Comparison of ENCODE assay signal across 9 cellular contexts in the genomic region with DNA sequence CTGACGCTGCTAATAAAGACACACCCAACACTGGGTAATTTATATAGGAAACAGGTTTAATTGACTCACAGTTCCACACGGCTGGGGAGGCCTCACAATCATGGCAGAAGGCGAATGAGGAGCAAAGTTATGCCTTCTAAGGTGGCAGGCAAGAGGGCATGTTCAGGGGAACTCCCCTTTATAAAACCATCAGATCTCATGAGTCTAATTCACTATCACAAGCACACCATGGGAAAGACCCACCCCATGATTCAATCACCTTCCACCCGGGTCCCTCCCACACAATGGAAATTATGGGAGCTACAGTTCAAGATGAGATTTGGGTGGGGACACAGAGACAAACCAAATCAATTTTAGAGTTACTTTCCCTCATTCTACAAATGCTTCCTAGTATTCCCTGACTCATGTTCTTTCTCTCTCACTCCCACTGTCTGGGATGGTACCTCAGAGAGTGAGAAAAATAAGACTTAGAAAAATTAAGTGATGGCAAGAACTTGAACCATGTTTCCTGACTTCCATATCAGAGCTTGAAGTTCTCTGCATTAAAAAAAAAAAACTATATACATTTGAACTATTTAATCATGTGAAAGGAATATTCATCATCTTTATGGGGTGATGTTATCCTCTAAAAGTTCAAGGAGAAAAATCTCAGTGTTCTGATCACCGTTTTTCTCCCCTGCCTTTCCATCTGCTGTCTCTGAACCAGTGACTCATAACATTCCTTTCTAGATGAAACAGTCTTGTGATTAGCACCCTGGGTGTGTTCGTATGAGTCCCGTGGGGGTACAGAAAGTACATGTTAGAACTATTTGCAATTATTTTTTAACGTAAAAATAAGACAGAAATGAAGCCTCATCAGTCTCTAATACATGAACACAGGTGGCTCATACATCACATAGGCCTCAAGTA.
DNase-seq lines count a peak whose midpoint lies in the region; ATAC-seq, FAIRE-seq and TF ChIP-seq lines count a peak whose summit lies in the region.
"Had no signal": no experiment of that assay in that cellular context is flagged by ENCODE, and none has a peak within 500 bp of the region (broad histone marks: within the 10 kb centered on the region; RNA-seq: fewer than 3 reads in every experiment).

No MANE protein-coding gene starts in this region.

- FAIRE-seq in GM12878 (lab: Jason Lieb, UNC), result no peak
- no peak for FAIRE-seq in D721Med (lab: Jason Lieb, UNC)

- ATAC-seq in stimulated activated naive CD8-positive, alpha-beta T cell treated with anti-CD3 and anti-CD28 coated beads, Interleukin-15, Interleukin-2, amounts not matched to agents 100 U/mL and 50 U/mL, for 24 hours, result peak; percentile 32
- ATAC-seq in stimulated activated naive CD8-positive, alpha-beta T cell treated with anti-CD3 and anti-CD28 coated beads, Interleukin-15, amount 100 ng/mL, for 72 hours, result no peak
- ATAC-seq in HG03097 (IDR thresholded peaks at IDR 0.05; ENCODE audit: low FRiP score, unreplicated experiment) (peak; percentile 89), GM12878 (peak; percentile 92)

- H3K9me3 ChIP-seq in GM12878 (replicated peaks; ENCODE audit: control insufficient read depth, insufficient read depth, low read length), result no peaks in the 10 kb centered on the region; the same call in 1 of the 3 replicates

- TF ChIP-seq CTCF in GM12878 (IDR thresholded peaks at IDR 0.05 in 2 of 3, conservative IDR thresholded peaks at IDR 0.05 in 1 of 3; ENCODE audit: control insufficient read depth in 2 of 3, extremely low read depth in 1 of 3, insufficient read depth in 1 of 3, low read depth in 3 of 3, low read length in 3 of 3), result no peak
- no peak for TF ChIP-seq CTCF in D721Med (IDR thresholded peaks at IDR 0.05; ENCODE audit: insufficient read depth, missing control alignments)

- CTCF ChIA-PET in GM12878 (lab: Yijun Ruan, JAX), result interaction anchor here (0.8 kb wide), 1 partner anchor 8 kb away, joined by 3 read pairs; no protein-coding TSS in a partner anchor

- DNase-seq in stimulated activated naive CD8-positive, alpha-beta T cell treated with anti-CD3 and anti-CD28 coated beads, Interleukin-15, Interleukin-2, amounts not matched to agents 100 U/mL and 50 U/mL, for 24 hours, result no peak
- no peak for DNase-seq in stimulated activated naive CD8-positive, alpha-beta T cell treated with anti-CD3 and anti-CD28 coated beads, Interleukin-15, amount 100 ng/mL, for 72 hours
- DNase-seq in GM12878 (ENCODE audit: low read depth, low spot score), result peak; percentile 23
- DNase-seq in D721Med (ENCODE audit: insufficient read length, low spot score), result no peak
- no peak for DNase-seq in NCI-H526 (lab: John Stamatoyannopoulos, UW)
- no peak for DNase-seq in substantia nigra (lab: John Stamatoyannopoulos, UW)
- DNase-seq in stimulated activated CD4-positive, alpha-beta T cell treated with anti-CD3 and anti-CD28 coated beads, Interleukin-4, amount 100 ng/mL, for 1 hour, result no peak
- DNase-seq: KG1 had no signal

- no peak overlapping the region for H3K27ac Mint-ChIP-seq in stimulated activated naive CD8-positive, alpha-beta T cell treated with anti-CD3 and anti-CD28 coated beads, Interleukin-15, amount 100 ng/mL, for 72 hours

- TF ChIP-seq RAD21 in GM12878 (IDR thresholded peaks at IDR 0.05; ENCODE audit: insufficient read depth, low read depth, low read length), result no peak

- no peaks in the 10 kb centered on the region for H4K20me1 ChIP-seq in GM12878 (ENCODE audit: control insufficient read depth, insufficient read depth)

- H2AFZ ChIP-seq in GM12878 (ENCODE audit: control insufficient read depth, low read depth, low read length), result no peak overlapping the region

- RAD21 ChIA-PET in GM12878 (lab: Charles Lee; ENCODE audit: unreplicated experiment), result no interaction called here

- H3K27ac ChIP-seq in GM12878 (ENCODE audit: control insufficient read depth, insufficient read depth) (no peak overlapping the region), substantia nigra (ENCODE audit: low read depth, low read length, poor library complexity, severe bottlenecking) (no peak overlapping the region)

- H3K36me3 ChIP-seq in GM12878 (ENCODE audit: control insufficient read depth in 2 of 2, insufficient read depth in 2 of 2, low read length in 1 of 2), result peaks cover 3 to 5% of the 10 kb centered on the region in 2 experiments; a peak in 1 of 4 replicates

- in situ Hi-C loops in GM12878 (cut with MboI), result no loop called here

- no peak overlapping the region for H3K4me3 Mint-ChIP-seq in stimulated activated naive CD8-positive, alpha-beta T cell treated with anti-CD3 and anti-CD28 coated beads, Interleukin-15, amount 100 ng/mL, for 72 hours

- no peaks in the 10 kb centered on the region for H3K4me1 ChIP-seq in GM12878 (ENCODE audit: control insufficient read depth, insufficient read depth, low read length)

- SMC1A ChIA-PET in GM12878 (lab: Charles Lee; ENCODE audit: uncharacterized antibody, unreplicated experiment), result interaction anchor here (1.3 kb wide), 1 partner anchor 14 kb away, joined by 3 read pairs; no protein-coding TSS in a partner anchor

- peak in 1 of 2 experiments; percentile 62; a peak in 1 of 4 replicates for TF ChIP-seq EP300 in GM12878 (IDR thresholded peaks at IDR 0.05; ENCODE audit: borderline replicate concordance in 1 of 2, control insufficient read depth in 1 of 2, low read depth in 2 of 2, low read length in 2 of 2)

- H3K9me3 Mint-ChIP-seq in stimulated activated naive CD8-positive, alpha-beta T cell treated with anti-CD3 and anti-CD28 coated beads, Interleukin-15, amount 100 ng/mL, for 72 hours, result peaks cover 0 to 10% of the 10 kb centered on the region in 2 donors

- 15% methylated on average over 8 of the region's 8 CpGs for WGBS in GM12878 (ENCODE audit: insufficient coverage, insufficient replicate concordance, low lambda C conversion rate, missing lambda C conversion rate)

- H3K27me3 ChIP-seq in GM12878 (replicated peaks in 1 of 2; ENCODE audit: control insufficient read depth in 2 of 2, insufficient read depth in 2 of 2, low read length in 1 of 2), result no peaks in the 10 kb centered on the region

- no peak overlapping the region for H3K4me2 ChIP-seq in GM12878 (ENCODE audit: control insufficient read depth, insufficient read depth)

- H3K9ac ChIP-seq in GM12878 (ENCODE audit: control insufficient read depth, insufficient read depth, low read length), result no peak overlapping the region

- BruUV-seq in GM12878 (replicated peaks; lab: Mats Ljungman, UMichigan), result no TSS peak

- peaks cover 8% of the 10 kb centered on the region for H3K27me3 Mint-ChIP-seq in stimulated activated naive CD8-positive, alpha-beta T cell treated with anti-CD3 and anti-CD28 coated beads, Interleukin-15, amount 100 ng/mL, for 72 hours

- H3K4me3 ChIP-seq in GM12878, result no peak overlapping the region

- no peaks in the 10 kb centered on the region for H3K4me1 Mint-ChIP-seq in stimulated activated naive CD8-positive, alpha-beta T cell treated with anti-CD3 and anti-CD28 coated beads, Interleukin-15, amount 100 ng/mL, for 72 hours

- POLR2A ChIA-PET in GM12878 (lab: Charles Lee), result no interaction called here

- TF ChIP-seq POLR2A in GM12878 (IDR thresholded peaks at IDR 0.05; ENCODE audit: low read depth, low read length), result no peak

- intact Hi-C loops in GM12878 (cut with micrococcal nuclease; ENCODE audit: unreplicated experiment), result loop anchor here (5.0 kb wide), 1 partner anchor 154 kb away; no protein-coding TSS in a partner anchor

- no peaks in the 10 kb centered on the region for H3K79me2 ChIP-seq in GM12878 (ENCODE audit: control insufficient read depth, insufficient read depth, low read length)

TF ChIP-seq in GM12878, 131 proteins besides CTCF, POLR2A, EP300 and RAD21 (continues in another document):
- TF ChIP-seq IKZF2 (IDR thresholded peaks at IDR 0.05) (0 out of 4 replicates have a peak, but pooled peaks of 1 of the 2 experiments have one; percentile 16), MTA2 (IDR thresholded peaks at IDR 0.05; ENCODE audit: low read depth) (peak; percentile 70; the same call in 1 of the 2 replicates), MXI1 (IDR thresholded peaks at IDR 0.05; ENCODE audit: low read depth, low read length) (no peak), DPF2 (IDR thresholded peaks at IDR 0.05) (peak; percentile 60; the same call in 1 of the 2 replicates), BHLHE40 (IDR thresholded peaks at IDR 0.05; ENCODE audit: borderline replicate concordance in 1 of 2, low read depth in 2 of 2, low read length in 1 of 2) (peak; percentile 33 to 58; a peak in 1 of 4 replicates), JUNB (IDR thresholded peaks at IDR 0.05) (peak; percentile 82), IRF4 (IDR thresholded peaks at IDR 0.05; ENCODE audit: low read depth, low read length) (peak; percentile 55; the same call in 1 of the 2 replicates), BCL11A (IDR thresholded peaks at IDR 0.05; ENCODE audit: low read depth, low read length) (peak; percentile 62), MEF2B (IDR thresholded peaks at IDR 0.05; ENCODE audit: partially characterized antibody, poor library complexity, severe bottlenecking) (peak; percentile 86), JUND (IDR thresholded peaks at IDR 0.05; ENCODE audit: low read depth, low read length) (0 out of 2 replicates have a peak, but pooled peaks have one; percentile 43), HDAC6 (IDR thresholded peaks at IDR 0.05; ENCODE audit: unreplicated experiment) (no peak)
- TF ChIP-seq, protein P1, sequence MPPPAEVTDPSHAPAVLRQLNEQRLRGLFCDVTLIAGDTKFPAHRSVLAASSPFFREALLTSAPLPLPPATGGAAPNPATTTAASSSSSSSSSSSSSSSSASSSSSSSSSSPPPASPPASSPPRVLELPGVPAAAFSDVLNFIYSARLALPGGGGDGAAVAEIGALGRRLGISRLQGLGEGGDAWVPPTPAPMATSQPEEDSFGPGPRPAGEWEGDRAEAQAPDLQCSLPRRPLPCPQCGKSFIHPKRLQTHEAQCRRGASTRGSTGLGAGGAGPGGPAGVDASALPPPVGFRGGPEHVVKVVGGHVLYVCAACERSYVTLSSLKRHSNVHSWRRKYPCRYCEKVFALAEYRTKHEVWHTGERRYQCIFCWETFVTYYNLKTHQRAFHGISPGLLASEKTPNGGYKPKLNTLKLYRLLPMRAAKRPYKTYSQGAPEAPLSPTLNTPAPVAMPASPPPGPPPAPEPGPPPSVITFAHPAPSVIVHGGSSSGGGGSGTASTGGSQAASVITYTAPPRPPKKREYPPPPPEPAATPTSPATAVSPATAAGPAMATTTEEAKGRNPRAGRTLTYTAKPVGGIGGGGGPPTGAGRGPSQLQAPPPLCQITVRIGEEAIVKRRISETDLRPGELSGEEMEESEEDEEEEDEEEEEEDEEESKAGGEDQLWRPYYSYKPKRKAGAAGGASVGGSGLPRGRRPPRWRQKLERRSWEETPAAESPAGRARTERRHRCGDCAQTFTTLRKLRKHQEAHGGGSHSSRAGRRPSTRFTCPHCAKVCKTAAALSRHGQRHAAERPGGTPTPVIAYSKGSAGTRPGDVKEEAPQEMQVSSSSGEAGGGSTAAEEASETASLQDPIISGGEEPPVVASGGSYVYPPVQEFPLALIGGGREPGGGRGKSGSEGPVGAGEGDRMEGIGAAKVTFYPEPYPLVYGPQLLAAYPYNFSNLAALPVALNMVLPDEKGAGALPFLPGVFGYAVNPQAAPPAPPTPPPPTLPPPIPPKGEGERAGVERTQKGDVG (CRISPR knock-in tag; IDR thresholded peaks at IDR 0.05), result no peak
